In the genomic region with DNA sequence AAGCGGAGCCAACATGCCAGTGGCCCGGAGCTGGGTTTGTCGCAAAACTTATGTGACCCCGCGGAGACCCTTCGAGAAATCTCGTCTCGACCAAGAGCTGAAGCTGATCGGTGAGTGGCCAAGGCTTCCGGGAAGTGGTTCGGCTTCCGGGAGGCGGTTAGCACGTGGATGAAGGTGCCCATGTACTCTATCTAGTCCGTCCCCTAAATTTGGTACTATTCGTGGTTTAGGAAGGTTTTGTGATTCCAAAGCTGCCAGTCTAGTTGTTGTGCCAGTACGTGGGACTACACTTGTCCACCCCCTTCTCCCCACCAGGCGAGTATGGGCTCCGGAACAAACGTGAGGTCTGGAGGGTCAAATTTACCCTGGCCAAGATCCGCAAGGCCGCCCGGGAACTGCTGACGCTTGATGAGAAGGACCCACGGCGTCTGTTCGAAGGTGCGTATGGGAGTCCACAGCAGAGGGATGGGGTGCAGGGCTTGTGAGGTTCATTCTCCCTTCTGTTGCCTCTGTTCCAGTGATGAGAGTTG, we compare ENCODE assay signal across 2 cellular contexts.
TF ChIP-seq lines count a peak whose summit lies in the region.

No MANE protein-coding gene starts in this region.

TF ChIP-seq in neural cell, 6 proteins besides CTCF, POLR2A, EP300 and RAD21:
- TF ChIP-seq MXI1 (conservative IDR thresholded peaks at IDR 0.05; ENCODE audit: poor library complexity, severe bottlenecking) (peak; percentile 82), SMC3 (conservative IDR thresholded peaks at IDR 0.05; ENCODE audit: poor library complexity) (no peak), REST (IDR thresholded peaks at IDR 0.05; ENCODE audit: borderline replicate concordance) (no peak), TAF1 (IDR thresholded peaks at IDR 0.05; ENCODE audit: low read depth) (no peak), POLR2AphosphoS5 (IDR thresholded peaks at IDR 0.05) (no peak)

TF ChIP-seq in GM12891, 5 proteins besides CTCF, POLR2A, EP300 and RAD21:
- TF ChIP-seq POLR2AphosphoS5 (IDR thresholded peaks at IDR 0.05; ENCODE audit: low read depth, low read length) (no peak; the same call in 1 of the 2 replicates), PAX5 (IDR thresholded peaks at IDR 0.05; ENCODE audit: insufficient read depth, low read length, severe bottlenecking) (no peak), TAF1 (IDR thresholded peaks at IDR 0.05; ENCODE audit: low read depth, low read length) (no peak), SPI1 (IDR thresholded peaks at IDR 0.05; ENCODE audit: low read depth, low read length) (no peak), POU2F2 (IDR thresholded peaks at IDR 0.05; ENCODE audit: low read depth, low read length) (no peak)
